ENCODE assay signal across 8 cellular contexts in the genomic region with DNA sequence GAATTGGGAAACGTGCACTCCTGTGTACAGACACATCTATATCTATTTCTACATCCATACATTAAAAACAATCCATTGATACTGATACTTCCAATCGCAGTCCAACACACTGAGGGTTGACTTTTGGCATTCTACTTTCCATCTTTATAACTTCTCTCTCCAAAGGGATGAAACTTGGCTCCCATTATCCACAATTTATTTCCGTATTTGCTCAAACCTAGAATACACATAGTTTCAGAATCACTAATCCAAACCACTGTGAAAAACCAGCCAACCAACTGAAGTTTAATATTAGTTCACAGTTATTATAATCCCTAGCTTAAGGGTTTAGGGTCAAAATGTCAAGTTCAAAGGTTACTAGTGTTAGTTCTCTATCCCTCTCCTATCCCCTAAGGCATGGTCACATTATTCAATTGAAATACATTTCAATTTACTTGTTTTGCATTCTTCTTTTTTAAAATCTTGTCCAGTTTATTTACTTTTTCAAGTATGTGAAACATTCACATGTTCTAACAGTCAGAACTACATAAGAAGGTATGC.
"Had no signal": no experiment of that assay in that cellular context is flagged by ENCODE, and none has a peak within 500 bp of the region (broad histone marks: within the 10 kb centered on the region; RNA-seq: fewer than 3 reads in every experiment).

No MANE protein-coding gene starts in this region.

- H3K4me3 ChIP-seq: GM23338, HAP-1, K562 had no signal

- ATAC-seq: GM23338, HCT116, K562 had no signal

- FAIRE-seq: HTR-8/SVneo, K562 had no signal

- H3K4me2 ChIP-seq: GM23338 had no signal

- H3K9me3 ChIP-seq: HAP-1 had no signal

- H3K36me3 ChIP-seq: HAP-1 had no signal

- H2AFZ ChIP-seq: GM23338 had no signal

- H3K27ac Mint-ChIP-seq: GM23338, HFFc6 had no signal

- H3K4me3 Mint-ChIP-seq: GM23338, HFFc6 had no signal

- H3K9me3 Mint-ChIP-seq: GM23338, HFFc6 had no signal

- H3K4me1 ChIP-seq: HAP-1 had no signal

- DNase-seq: H7, HFFc6, KG1 had no signal
